Comparison of ENCODE assay signal across 29 cellular contexts in the genomic region with DNA sequence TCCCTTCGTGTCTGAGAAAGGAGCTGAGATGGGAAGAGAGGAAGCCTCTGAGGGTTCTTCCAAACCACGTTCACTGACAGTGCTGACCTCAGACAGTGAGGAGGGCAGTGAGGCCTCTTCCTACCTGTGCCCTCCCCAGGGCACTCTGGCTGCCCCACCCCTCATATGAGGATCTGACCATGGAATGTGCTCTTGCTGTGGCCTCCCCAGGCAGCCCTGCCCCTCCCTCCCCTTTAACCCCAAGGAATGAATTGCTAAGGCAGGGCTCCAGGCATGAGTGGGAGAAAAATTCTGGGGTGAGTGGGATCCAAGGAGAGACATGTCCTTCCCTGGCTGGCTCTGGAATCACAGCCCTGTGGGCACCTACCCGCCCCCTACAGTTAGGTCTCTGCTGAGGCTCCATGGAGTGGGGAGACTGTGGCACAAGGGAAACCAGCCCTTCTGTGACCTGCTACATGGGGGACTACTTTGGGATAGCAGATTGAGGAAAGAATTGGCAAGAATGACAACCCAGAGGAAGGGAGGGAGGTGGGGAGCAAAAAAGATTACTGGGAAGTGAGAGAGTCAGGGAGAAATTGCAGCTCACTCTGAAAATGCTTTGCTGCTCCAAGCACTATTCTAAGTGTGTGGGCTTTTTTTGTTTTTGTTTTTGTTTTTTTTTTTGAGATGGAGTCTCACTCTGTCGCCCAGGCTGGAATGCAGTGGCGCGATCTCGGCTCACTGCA. TPM values are rescaled to one million over a fixed set of nuclear protein-coding genes. Genes with fewer than 3 reads are reported as not detected.
A peak's percentile ranks its signal among the peaks of the same experiment; 100 is the strongest.
DNase-seq lines count a peak whose midpoint lies in the region; ATAC-seq and TF ChIP-seq lines count a peak whose summit lies in the region.
"Had no signal": no experiment of that assay in that cellular context is flagged by ENCODE, and none has a peak within 500 bp of the region (broad histone marks: within the 10 kb centered on the region; RNA-seq: fewer than 3 reads in every experiment).

No MANE protein-coding gene starts in this region.

- H2AFZ ChIP-seq in IMR-90 (replicated peaks; ENCODE audit: low read length, poor library complexity), result peak overlapping the region; percentile 27
- H2AFZ ChIP-seq: hepatocyte had no signal

- H4K20me1 ChIP-seq in IMR-90 (ENCODE audit: insufficient read depth, low read length), result peaks cover 3% of the 10 kb centered on the region; the same call in 1 of the 2 replicates

- peak overlapping the region; percentile 47 for H3K27ac Mint-ChIP-seq in chondrocyte (ENCODE audit: unreplicated experiment)
- peak overlapping the region; percentile 72 for H3K27ac Mint-ChIP-seq in progenitor cell of endocrine pancreas
- H3K27ac Mint-ChIP-seq in activated CD4-positive, alpha-beta memory T cell treated with anti-CD3 and anti-CD28 coated beads, Interleukin-2, amount 10 ng/mL, durations not matched to agents 7 days and 5 days, result no peak overlapping the region
- H3K27ac Mint-ChIP-seq: activated CD8-positive, alpha-beta T cell treated with anti-CD3 and anti-CD28 coated beads, Interleukin-2, amount 10 ng/mL, durations not matched to agents 7 days and 5 days; activated naive CD8-positive, alpha-beta T cell treated with anti-CD3 and anti-CD28 coated beads for 36 hours; activated T-helper 2 cell treated with anti-CD3 and anti-CD28 coated beads, Interferon-gamma antibody, Interleukin-2, Interleukin-4, amounts not matched to agents 10 μg/mL and 5 μg/mL and 100 μg/mL, durations not matched to agents 14 hours and 24 hours and 36 hours; effector memory CD8-positive, alpha-beta T cell; stimulated activated naive CD8-positive, alpha-beta T cell treated with anti-CD3 and anti-CD28 coated beads, Interleukin-15, amount 100 ng/mL, for 72 hours had no signal

- H3K9me1 ChIP-seq in IMR-90 (ENCODE audit: insufficient read depth, low read length), result peaks cover 24% of the 10 kb centered on the region

- no peak overlapping the region for H3K23ac ChIP-seq in IMR-90 (ENCODE audit: low read depth, low read length)

- whole genome bisulfite sequencing in IMR-90 (ENCODE audit: extremely low coverage in 2 of 2, insufficient read length in 1 of 2), 2 experiments, result 100% methylated on average over 1 of the region's 7 CpGs; no CpG with 5 or more reads in 1 of the 2 experiments

- no peaks in the 10 kb centered on the region for H3K9me3 ChIP-seq in IMR-90 (ENCODE audit: control insufficient read depth, insufficient read depth, low read length)
- H3K9me3 ChIP-seq: ascending aorta, BE2C, prostate gland, transverse colon had no signal

- H2BK5ac ChIP-seq in IMR-90 (ENCODE audit: low read depth, low read length, poor library complexity, severe bottlenecking), result no peak overlapping the region

- H3K18ac ChIP-seq in IMR-90 (ENCODE audit: low read depth, low read length), result no peak overlapping the region; the same call in 1 of the 2 replicates

- H3K36me3 ChIP-seq in IMR-90 (ENCODE audit: control insufficient read depth, insufficient read depth, low read length), result no peaks in the 10 kb centered on the region
- H3K36me3 ChIP-seq: BE2C, prostate gland, transverse colon had no signal

- H2BK20ac ChIP-seq in IMR-90 (ENCODE audit: low read depth, low read length), result peak overlapping the region; percentile 57

- peak overlapping the region; percentile 68 for H2AK5ac ChIP-seq in IMR-90 (ENCODE audit: low read depth, low read length)

- peaks cover 35% of the 10 kb centered on the region for H3K4me1 ChIP-seq in IMR-90 (ENCODE audit: control insufficient read depth, insufficient read depth, low read length)
- H3K4me1 ChIP-seq: BE2C, prostate gland had no signal

- H2BK120ac ChIP-seq in IMR-90 (ENCODE audit: low read depth, low read length), result peak overlapping the region; percentile 73

- POLR2A ChIA-PET in IMR-90 (lab: Charles Lee; ENCODE audit: unreplicated experiment), result interaction anchor here (0.5 kb wide), 1 partner anchor 1465 kb away, joined by 23 read pairs; no protein-coding TSS in a partner anchor
- POLR2A ChIA-PET in activated CD4-positive, alpha-beta memory T cell treated with anti-CD3 and anti-CD28 coated beads, Interleukin-2, amount 10 ng/mL, durations not matched to agents 7 days and 5 days (lab: Charles Lee), result no interaction called here

- no peak overlapping the region for H3K4me2 ChIP-seq in IMR-90 (ENCODE audit: low read depth, low read length)
- H3K4me2 ChIP-seq: hepatocyte had no signal

- H3K27me3 Mint-ChIP-seq in chondrocyte (ENCODE audit: low read depth) (peaks cover 20% of the 10 kb centered on the region), progenitor cell of endocrine pancreas (peaks cover 9% of the 10 kb centered on the region)
- peaks cover 34% of the 10 kb centered on the region for H3K27me3 Mint-ChIP-seq in activated CD4-positive, alpha-beta memory T cell treated with anti-CD3 and anti-CD28 coated beads, Interleukin-2, amount 10 ng/mL, durations not matched to agents 7 days and 5 days

- H2AK9ac ChIP-seq in IMR-90 (replicated peaks; ENCODE audit: low read depth, low read length, poor library complexity), result no peak overlapping the region

- no peak overlapping the region for H4K5ac ChIP-seq in IMR-90 (ENCODE audit: low read depth, low read length)

- H3K4me1 Mint-ChIP-seq in chondrocyte (ENCODE audit: low read depth), result peaks cover 50% of the 10 kb centered on the region
- H3K4me1 Mint-ChIP-seq in progenitor cell of endocrine pancreas (ENCODE audit: low read depth), result no peaks in the 10 kb centered on the region
- H3K4me1 Mint-ChIP-seq in activated CD4-positive, alpha-beta memory T cell treated with anti-CD3 and anti-CD28 coated beads, Interleukin-2, amount 10 ng/mL, durations not matched to agents 7 days and 5 days, result peaks cover 3% of the 10 kb centered on the region
- H3K4me1 Mint-ChIP-seq: activated naive CD8-positive, alpha-beta T cell treated with anti-CD3 and anti-CD28 coated beads for 36 hours; CD8-positive, alpha-beta memory T cell; stimulated activated naive CD8-positive, alpha-beta T cell treated with anti-CD3 and anti-CD28 coated beads, Interleukin-15, amount 100 ng/mL, for 72 hours had no signal

- H3K4ac ChIP-seq in IMR-90 (ENCODE audit: low read depth, low read length), result peak overlapping the region; percentile 48

- intact Hi-C loops in IMR-90 (cut with micrococcal nuclease), result no loop called here

- H3K79me1 ChIP-seq in IMR-90 (ENCODE audit: low read depth in 1 of 2, low read length in 2 of 2), result no peaks in the 10 kb centered on the region

- H3K27me3 ChIP-seq in IMR-90 (ENCODE audit: control insufficient read depth, insufficient read depth, low read length), result peaks cover 12% of the 10 kb centered on the region
- H3K27me3 ChIP-seq: ascending aorta, foreskin keratinocyte, hepatocyte, transverse colon had no signal

- ATAC-seq in IMR-90 (ENCODE audit: low read depth), result no peak
- ATAC-seq: activated CD8-positive, alpha-beta T cell treated with anti-CD3 and anti-CD28 coated beads, Interleukin-2, amount 10 ng/mL, durations not matched to agents 7 days and 5 days; effector memory CD8-positive, alpha-beta T cell; foreskin keratinocyte; left colon; stimulated activated naive CD8-positive, alpha-beta T cell treated with anti-CD3 and anti-CD28 coated beads, Interleukin-15, amount 100 ng/mL, for 72 hours had no signal

- no peak for TF ChIP-seq POLR2A in IMR-90 (IDR thresholded peaks at IDR 0.05; ENCODE audit: low read depth, low read length)

- H4K91ac ChIP-seq in IMR-90 (ENCODE audit: insufficient read depth, low read depth, low read length), result peak overlapping the region; percentile 43; the same call in 1 of the 2 replicates

- TF ChIP-seq RAD21 in IMR-90 (IDR thresholded peaks at IDR 0.05; ENCODE audit: low read length), result no peak

- 0 out of 2 replicates have a peak overlapping the region, but pooled peaks have one; percentile 44 for H3K14ac ChIP-seq in IMR-90 (replicated peaks; ENCODE audit: low read depth, low read length)

- dilution Hi-C loops in IMR-90 (cut with HindIII; ENCODE audit: low sequenced_read_pairs, unreplicated experiment), result no loop called here

- 0 out of 4 replicates have a peak overlapping the region, but pooled peaks of 1 of the 2 experiments have one; percentile 28 for H4K8ac ChIP-seq in IMR-90 (ENCODE audit: low read depth in 2 of 2, low read length in 2 of 2)

- TF ChIP-seq CTCF in IMR-90 (conservative IDR thresholded peaks at IDR 0.05; ENCODE audit: low read depth, low read length) (no peak), chondrocyte (IDR thresholded peaks at IDR 0.05) (no peak), progenitor cell of endocrine pancreas (IDR thresholded peaks at IDR 0.05; ENCODE audit: unreplicated experiment) (no peak)

- no peak overlapping the region for H3K56ac ChIP-seq in IMR-90 (ENCODE audit: extremely low read depth, insufficient read depth, low read length)

- DNase-seq in EH (ENCODE audit: low read depth), result peak; percentile 17
- no peak for DNase-seq in IMR-90
- DNase-seq in chondrocyte (ENCODE audit: low spot score), result no peak
- no peak for DNase-seq in progenitor cell of endocrine pancreas (ENCODE audit: low spot score, unreplicated experiment)
- no peak for DNase-seq in activated effector memory CD4-positive, alpha-beta T cell treated with Interleukin-2 at 50 U/mL for 16 hours
- no peak for DNase-seq in activated CD4-positive, alpha-beta memory T cell treated with anti-CD3 and anti-CD28 coated beads, Interleukin-2, amount 10 ng/mL, durations not matched to agents 7 days and 5 days
- no peak for DNase-seq in SK-N-DZ (ENCODE audit: low spot score)
- no peak for DNase-seq in KBM-7
- DNase-seq: activated CD4-positive, alpha-beta T cell treated with anti-CD3 and anti-CD28 coated beads for 1 hour; activated CD8-positive, alpha-beta T cell treated with anti-CD3 and anti-CD28 coated beads, Interleukin-2, amount 10 ng/mL, durations not matched to agents 7 days and 5 days; activated naive CD8-positive, alpha-beta T cell treated with anti-CD3 and anti-CD28 coated beads for 36 hours; BE2C; CD8-positive, alpha-beta memory T cell; cortex of kidney; DMS153; effector memory CD8-positive, alpha-beta T cell; foreskin keratinocyte; left colon; NCI-H1092 treated with DMSO at 0.1 percent for 48 hours; NCI-H1930; NCI-H2227 treated with DMSO at 0.1 percent for 48 hours; stimulated activated naive CD8-positive, alpha-beta T cell treated with anti-CD3 and anti-CD28 coated beads, Interleukin-15, amount 100 ng/mL, for 72 hours; transverse colon had no signal

- BruUV-seq in IMR-90 (replicated peaks; lab: Mats Ljungman, UMichigan), result no TSS peak

- CTCF ChIA-PET in IMR-90 (lab: Yijun Ruan, JAX), result no interaction called here
- CTCF ChIA-PET in activated CD4-positive, alpha-beta memory T cell treated with anti-CD3 and anti-CD28 coated beads, Interleukin-2, amount 10 ng/mL, durations not matched to agents 7 days and 5 days (lab: Charles Lee), result no interaction called here

- in situ Hi-C loops in IMR-90 (cut with MboI; ENCODE audit: low sequenced_read_pairs), result no loop called here
- in situ Hi-C loops in KBM-7 (cut with MboI; ENCODE audit: low pct_unique_long_range_greater_than_20kb, low sequenced_read_pairs), result no loop called here

- no peak overlapping the region for H3K27ac ChIP-seq in IMR-90 (ENCODE audit: insufficient read depth, low read length)
- H3K27ac ChIP-seq: foreskin keratinocyte, hepatocyte, prostate gland had no signal

- H3K4me3 Mint-ChIP-seq in chondrocyte (ENCODE audit: unreplicated experiment), result no peak overlapping the region
- no peak overlapping the region for H3K4me3 Mint-ChIP-seq in progenitor cell of endocrine pancreas (ENCODE audit: low read depth)
- no peak overlapping the region for H3K4me3 Mint-ChIP-seq in activated CD4-positive, alpha-beta memory T cell treated with anti-CD3 and anti-CD28 coated beads, Interleukin-2, amount 10 ng/mL, durations not matched to agents 7 days and 5 days
- H3K4me3 Mint-ChIP-seq: activated CD8-positive, alpha-beta T cell treated with anti-CD3 and anti-CD28 coated beads, Interleukin-2, amount 10 ng/mL, durations not matched to agents 7 days and 5 days; activated naive CD8-positive, alpha-beta T cell treated with anti-CD3 and anti-CD28 coated beads for 36 hours; CD8-positive, alpha-beta memory T cell; effector memory CD8-positive, alpha-beta T cell; stimulated activated naive CD8-positive, alpha-beta T cell treated with anti-CD3 and anti-CD28 coated beads, Interleukin-15, amount 100 ng/mL, for 72 hours had no signal

- no peak overlapping the region for H3K9ac ChIP-seq in IMR-90 (ENCODE audit: low read depth, low read length)

- no peak overlapping the region for H3K4me3 ChIP-seq in IMR-90 (ENCODE audit: insufficient read depth, low read depth, low read length)
- H3K4me3 ChIP-seq: ascending aorta, hepatocyte, prostate gland, transverse colon had no signal

- H3K36me3 Mint-ChIP-seq in chondrocyte (ENCODE audit: low read depth), result peaks cover 2% of the 10 kb centered on the region
- no peaks in the 10 kb centered on the region for H3K36me3 Mint-ChIP-seq in progenitor cell of endocrine pancreas (ENCODE audit: insufficient read depth)
- no peaks in the 10 kb centered on the region for H3K36me3 Mint-ChIP-seq in activated CD4-positive, alpha-beta memory T cell treated with anti-CD3 and anti-CD28 coated beads, Interleukin-2, amount 10 ng/mL, durations not matched to agents 7 days and 5 days (ENCODE audit: low read depth)
- H3K36me3 Mint-ChIP-seq: activated naive CD8-positive, alpha-beta T cell treated with anti-CD3 and anti-CD28 coated beads for 36 hours had no signal

- 0 out of 3 replicates have a peak overlapping the region, but pooled peaks have one; percentile 31 for H2BK15ac ChIP-seq in IMR-90 (ENCODE audit: low read depth, low read length)

- no peaks in the 10 kb centered on the region for H3K9me3 Mint-ChIP-seq in chondrocyte (ENCODE audit: low read depth)
- no peaks in the 10 kb centered on the region for H3K9me3 Mint-ChIP-seq in progenitor cell of endocrine pancreas (ENCODE audit: low read depth)
- no peaks in the 10 kb centered on the region for H3K9me3 Mint-ChIP-seq in activated CD4-positive, alpha-beta memory T cell treated with anti-CD3 and anti-CD28 coated beads, Interleukin-2, amount 10 ng/mL, durations not matched to agents 7 days and 5 days
- H3K9me3 Mint-ChIP-seq: activated naive CD8-positive, alpha-beta T cell treated with anti-CD3 and anti-CD28 coated beads for 36 hours; activated T-helper 2 cell treated with anti-CD3 and anti-CD28 coated beads, Interferon-gamma antibody, Interleukin-2, Interleukin-4, amounts not matched to agents 10 μg/mL and 5 μg/mL and 100 μg/mL, durations not matched to agents 14 hours and 24 hours and 36 hours; CD8-positive, alpha-beta memory T cell; effector memory CD8-positive, alpha-beta T cell; stimulated activated naive CD8-positive, alpha-beta T cell treated with anti-CD3 and anti-CD28 coated beads, Interleukin-15, amount 100 ng/mL, for 72 hours had no signal

RNA-seq across cellular contexts. Expression of gene TNXB, which starts 29.4 kb away (rescaled TPM):
- total RNA-seq in IMR-90 (2012; rRNA removed) (under 0.01 TPM in 1 of 2 replicates, not detected in the other), chondrocyte (1.9 to 2.9 TPM (median 2.3 TPM) in 3 replicates), progenitor cell of endocrine pancreas (10.3 and 14.6 TPM in 2 replicates)
- 0.05 and 0.42 TPM in 2 replicates for polyA plus RNA-seq in IMR-90 (2012; rRNA removed)
- 0.05 and 0.15 TPM in 2 replicates for polyA plus RNA-seq in IMR-90 (2012; cell fraction: cytosol; rRNA removed)
- 1.1 and 1.4 TPM in 2 replicates for polyA plus RNA-seq in IMR-90 (2012; cell fraction: nucleus; rRNA removed; ENCODE audit: low replicate concordance)
- 1 to 10 TPM; 5.7 to 6.4 TPM for total RNA-seq in activated CD4-positive, alpha-beta memory T cell treated with anti-CD3 and anti-CD28 coated beads, Interleukin-2, amount 10 ng/mL, durations not matched to agents 7 days and 5 days
- polyA plus RNA-seq in SK-N-DZ (2014; cell fraction: cytosol; rRNA removed), result 0.24 and 0.39 TPM in 2 replicates
- polyA plus RNA-seq in SK-N-DZ (2014; cell fraction: nucleus; rRNA removed), result 0.41 and 1.2 TPM in 2 replicates
- polyA plus RNA-seq: CD8-positive, alpha-beta memory T cell had no signal

RNA-seq across cellular contexts. Expression of gene CYP21A2, which starts 41.5 kb away (rescaled TPM):
- total RNA-seq in IMR-90 (2012; rRNA removed) (not detected in 2 replicates), chondrocyte (0.30 to 0.68 TPM (median 0.41 TPM) in 3 replicates), progenitor cell of endocrine pancreas (0.38 and 0.67 TPM in 2 replicates)
- 0.03 and 0.10 TPM in 2 replicates for polyA plus RNA-seq in IMR-90 (2012; rRNA removed)
- polyA plus RNA-seq in IMR-90 (2012; cell fraction: cytosol; rRNA removed), result 0.05 and 0.09 TPM in 2 replicates
- 0.68 and 1.3 TPM in 2 replicates for polyA plus RNA-seq in IMR-90 (2012; cell fraction: nucleus; rRNA removed; ENCODE audit: low replicate concordance)
- total RNA-seq in activated CD4-positive, alpha-beta memory T cell treated with anti-CD3 and anti-CD28 coated beads, Interleukin-2, amount 10 ng/mL, durations not matched to agents 7 days and 5 days, result under 1 TPM in 1 of 2 experiments, not detected in 1; 0.23 TPM
- polyA plus RNA-seq in SK-N-DZ (2014; cell fraction: cytosol; rRNA removed), result 0.07 TPM in 1 of 2 replicates, not detected in the other
- 0.32 TPM in 1 of 2 replicates, not detected in the other for polyA plus RNA-seq in SK-N-DZ (2014; cell fraction: nucleus; rRNA removed)
- total RNA-seq: activated CD8-positive, alpha-beta T cell treated with anti-CD3 and anti-CD28 coated beads, Interleukin-2, amount 10 ng/mL, durations not matched to agents 7 days and 5 days; foreskin keratinocyte; LHCN-M2; SK-MEL-5 had no signal
- polyA plus RNA-seq: CD8-positive, alpha-beta memory T cell had no signal

RNA-seq across cellular contexts. Expression of gene ATF6B, which starts 48.3 kb away (rescaled TPM):
- total RNA-seq in IMR-90 (2012; rRNA removed) (5.3 and 7.9 TPM in 2 replicates), chondrocyte (68.0 to 86.5 TPM (median 68.7 TPM) in 3 replicates), progenitor cell of endocrine pancreas (89.4 and 95.0 TPM in 2 replicates)
- 62.6 and 69.6 TPM in 2 replicates for polyA plus RNA-seq in IMR-90 (2012; rRNA removed)
- 53.8 and 64.7 TPM in 2 replicates for polyA plus RNA-seq in IMR-90 (2012; cell fraction: cytosol; rRNA removed)
- 85.2 and 131 TPM in 2 replicates for polyA plus RNA-seq in IMR-90 (2012; cell fraction: nucleus; rRNA removed; ENCODE audit: low replicate concordance)
- total RNA-seq in activated CD4-positive, alpha-beta memory T cell treated with anti-CD3 and anti-CD28 coated beads, Interleukin-2, amount 10 ng/mL, durations not matched to agents 7 days and 5 days, result 100 to 1,000 TPM; 142 to 147 TPM
- polyA plus RNA-seq in SK-N-DZ (2014; cell fraction: cytosol; rRNA removed), result 30.2 and 31.3 TPM in 2 replicates
- polyA plus RNA-seq in SK-N-DZ (2014; cell fraction: nucleus; rRNA removed), result 60.3 and 81.6 TPM in 2 replicates

RNA-seq across cellular contexts. Expression of gene FKBPL, which starts 50.4 kb away (rescaled TPM):
- 5.8 and 5.9 TPM in 2 replicates for total RNA-seq in IMR-90 (2012; rRNA removed)
- polyA plus RNA-seq in IMR-90 (2012; rRNA removed), result 3.4 and 3.6 TPM in 2 replicates
- polyA plus RNA-seq in IMR-90 (2012; cell fraction: cytosol; rRNA removed), result 2.6 and 3.3 TPM in 2 replicates
- 1.2 and 1.6 TPM in 2 replicates for polyA plus RNA-seq in IMR-90 (2012; cell fraction: nucleus; rRNA removed; ENCODE audit: low replicate concordance)
- 4.3 to 6.3 TPM (median 4.9 TPM) in 3 replicates for total RNA-seq in chondrocyte
- 8.4 and 8.7 TPM in 2 replicates for total RNA-seq in progenitor cell of endocrine pancreas
- 1 to 10 TPM; 7.6 to 8.6 TPM for total RNA-seq in activated CD4-positive, alpha-beta memory T cell treated with anti-CD3 and anti-CD28 coated beads, Interleukin-2, amount 10 ng/mL, durations not matched to agents 7 days and 5 days
- 12.6 and 12.9 TPM in 2 replicates for polyA plus RNA-seq in SK-N-DZ (2014; cell fraction: cytosol; rRNA removed)
- 5.5 and 8.7 TPM in 2 replicates for polyA plus RNA-seq in SK-N-DZ (2014; cell fraction: nucleus; rRNA removed)
- total RNA-seq: ascending aorta had no signal
